18 cellular contexts compared by ENCODE assay signal in the genomic region with DNA sequence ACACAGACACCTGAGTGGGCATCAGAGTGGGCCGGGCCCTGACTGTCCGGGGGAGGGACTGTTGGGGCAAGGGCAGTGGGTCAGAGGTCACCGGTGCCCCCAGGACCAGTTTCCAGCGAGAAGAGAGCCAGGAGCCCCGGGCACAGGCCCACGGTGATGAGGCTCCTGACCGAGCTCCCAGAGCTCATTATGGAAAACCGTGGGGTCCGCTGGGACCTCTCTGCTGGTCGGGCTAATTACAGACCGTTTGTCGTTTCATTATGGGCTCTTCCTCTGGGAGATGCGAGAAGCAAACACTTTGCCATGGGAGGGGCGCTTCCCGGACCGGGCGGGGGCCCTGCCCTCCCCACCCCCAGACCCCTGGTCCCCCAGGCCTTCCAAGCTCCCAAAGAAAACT. TPM values are rescaled to one million over a fixed set of nuclear protein-coding genes. Genes with fewer than 3 reads are reported as not detected.
DNase-seq lines count a peak whose midpoint lies in the region; ATAC-seq, FAIRE-seq and TF ChIP-seq lines count a peak whose summit lies in the region.
"Had no signal": no experiment of that assay in that cellular context is flagged by ENCODE, and none has a peak within 500 bp of the region (broad histone marks: within the 10 kb centered on the region; RNA-seq: fewer than 3 reads in every experiment).

No MANE protein-coding gene starts in this region.

- POLR2A ChIA-PET in RWPE1 (lab: Yijun Ruan, JAX; ENCODE audit: low non-redundant PET) = interaction anchor here (0.6 kb wide), 1 partner anchor 110 kb away, joined by 3 read pairs; no protein-coding TSS in a partner anchor

- TF ChIP-seq POLR2A in H54 (IDR thresholded peaks at IDR 0.05; ENCODE audit: low read depth, low read length) = no peak

- no peak for ATAC-seq in GM18519 (IDR thresholded peaks at IDR 0.05; ENCODE audit: low FRiP score, unreplicated experiment)
- ATAC-seq: GM12878, K562, Right ventricle myocardium inferior, T-cell had no signal

- H3K9ac ChIP-seq in colonic mucosa (ENCODE audit: low read depth in 2 of 2, low read length in 2 of 2) (peak overlapping the region; percentile 70 to 97), parathyroid adenoma (no peak overlapping the region)

- DNase-seq in DMS153 (lab: John Stamatoyannopoulos, UW) = peak; percentile 25
- peak; percentile 84 for DNase-seq in NCI-H1436 (lab: John Stamatoyannopoulos, UW)
- no peak for DNase-seq in colonic mucosa
- DNase-seq in posterior vena cava (ENCODE audit: low spot score) = no peak
- no peak for DNase-seq in RWPE1 (ENCODE audit: low spot score)
- no peak for DNase-seq in H54 (ENCODE audit: insufficient read length, low spot score)
- DNase-seq: NCI-H1694, NCI-H510A treated with DMSO at 0.1 percent for 48 hours, PC-3, T-cell had no signal

- no peak overlapping the region for H2AFZ ChIP-seq in parathyroid adenoma

- FAIRE-seq in H54 (lab: Jason Lieb, UNC) = no peak
- FAIRE-seq: GM12878, GM18507, GM19239, K562 had no signal

- peak overlapping the region; percentile 96 for H3K4me2 ChIP-seq in parathyroid adenoma (ENCODE audit: low read length)

- TF ChIP-seq CTCF in colonic mucosa (IDR thresholded peaks at IDR 0.05) (no peak), parathyroid adenoma (IDR thresholded peaks at IDR 0.05) (no peak), RWPE1 (conservative IDR thresholded peaks at IDR 0.05; ENCODE audit: low read depth) (no peak)

- H3K4me1 ChIP-seq in colonic mucosa (peaks cover 24% of the 10 kb centered on the region), parathyroid adenoma (no peaks in the 10 kb centered on the region)

- H3K27me3 ChIP-seq in colonic mucosa (no peaks in the 10 kb centered on the region), parathyroid adenoma (ENCODE audit: control insufficient read depth, insufficient read depth, low read length) (no peaks in the 10 kb centered on the region)

- peak overlapping the region; percentile 99 for H3K27ac ChIP-seq in colonic mucosa
- no peak overlapping the region for H3K27ac ChIP-seq in parathyroid adenoma
- H3K27ac ChIP-seq in RWPE1 = no peak overlapping the region
- H3K27ac ChIP-seq: SK-N-MC had no signal

- intact Hi-C loops in colonic mucosa (cut with DNase I) (no loop called here), posterior vena cava (cut with DNase I) (no loop called here)

- no peaks in the 10 kb centered on the region for H3K9me3 ChIP-seq in colonic mucosa
- no peaks in the 10 kb centered on the region for H3K9me3 ChIP-seq in parathyroid adenoma (ENCODE audit: control insufficient read depth, low read length)

- no peaks in the 10 kb centered on the region for H3K36me3 ChIP-seq in colonic mucosa
- no peaks in the 10 kb centered on the region for H3K36me3 ChIP-seq in parathyroid adenoma (ENCODE audit: control insufficient read depth, insufficient read depth, low read length)

- H3K4me3 ChIP-seq in colonic mucosa = peak overlapping the region; percentile 66
- no peak overlapping the region for H3K4me3 ChIP-seq in parathyroid adenoma (ENCODE audit: low read depth, low read length)
- H3K4me3 ChIP-seq: GM12878, K562, SK-N-MC had no signal

- CTCF ChIA-PET in RWPE1 (lab: Yijun Ruan, JAX) = interaction anchor here (0.6 to 4.6 kb wide), 3 partner anchors 40 to 409 kb away, joined by 3 to 26 read pairs (median 3); no protein-coding TSS in a partner anchor

- no peaks in the 10 kb centered on the region for H3K79me2 ChIP-seq in parathyroid adenoma

RNA-seq across cellular contexts. Expression of a gene that starts 12.0 kb away (rescaled TPM):
- total RNA-seq in colonic mucosa = 1 to 10 TPM in 1 of 2 donors, under 1 TPM in 1; 0.64 to 2.3 TPM
- under 1 TPM in 1 of 2 donors, not detected in 1; 0.19 TPM for total RNA-seq in posterior vena cava
- total RNA-seq: GM12878, K562 had no signal

RNA-seq across cellular contexts. Expression of a gene that starts 44.7 kb away (rescaled TPM):
- total RNA-seq in colonic mucosa (1 to 10 TPM in 1 of 2 donors, under 1 TPM in 1; 0.61 to 1.7 TPM), posterior vena cava (under 1 TPM; 0.33 to 0.93 TPM)
- total RNA-seq: Right ventricle myocardium inferior had no signal

RNA-seq across cellular contexts. Expression of a gene that starts 45.8 kb away (rescaled TPM):
- total RNA-seq in colonic mucosa (10 to 100 TPM; 18.9 to 36.0 TPM), posterior vena cava (1 to 10 TPM; 6.7 to 7.4 TPM)

RNA-seq across cellular contexts. Expression of a gene that starts 52.3 kb away (rescaled TPM):
- total RNA-seq in colonic mucosa (1 to 10 TPM; 1.2 to 2.3 TPM), posterior vena cava (1 to 10 TPM; 2.0 to 2.8 TPM)

Comparison
In these comparisons a context has a peak if more than half of its experiments do, and no peak if none do; other contexts are left out.
1. DNase-seq: peak in DMS153 (single experiment) and NCI-H1436 (single experiment); none in colonic mucosa (single experiment), posterior vena cava (single experiment), RWPE1 (single experiment) and H54 (single experiment).